1 cellular context compared by ENCODE assay signal in genomic region chr9:124284237-124284831, GRCh38.
TF ChIP-seq lines count a peak whose summit lies in the region.

No MANE protein-coding gene starts in this region.

TF ChIP-seq in HepG2, 621 proteins besides CTCF, POLR2A, EP300 and RAD21 (continued from another document and continues in another):
- TF ChIP-seq PHF21A (CRISPR knock-in tag; IDR thresholded peaks at IDR 0.05) (peak; percentile 83), POLR2AphosphoS2 (IDR thresholded peaks at IDR 0.05; ENCODE audit: low read depth, low read length) (no peak), ZNF543 (CRISPR knock-in tag; IDR thresholded peaks at IDR 0.05) (peak; percentile 56; the same call in 1 of the 2 replicates), GABPA (IDR thresholded peaks at IDR 0.05; ENCODE audit: low read depth, low read length) (no peak), GABPA (CRISPR knock-in tag; IDR thresholded peaks at IDR 0.05; ENCODE audit: low read depth) (peak; percentile 36; the same call in 1 of the 2 replicates), TARDBP (CRISPR knock-in tag; IDR thresholded peaks at IDR 0.05) (peak; percentile 30; the same call in 1 of the 2 replicates), IRX3 (CRISPR knock-in tag; IDR thresholded peaks at IDR 0.05; ENCODE audit: borderline replicate concordance, low read depth) (no peak), HDAC2 (CRISPR knock-in tag; IDR thresholded peaks at IDR 0.05) (peak; percentile 76), ZNF317 (CRISPR knock-in tag; IDR thresholded peaks at IDR 0.05) (0 out of 2 replicates have a peak, but pooled peaks have one; percentile 34), ZBTB1 (CRISPR knock-in tag; IDR thresholded peaks at IDR 0.05; ENCODE audit: borderline replicate concordance) (no peak), CREB1 (IDR thresholded peaks at IDR 0.05) (no peak), CREB1 (CRISPR knock-in tag; IDR thresholded peaks at IDR 0.05) (0 out of 2 replicates have a peak, but pooled peaks have one; percentile 30), ZNF780A (CRISPR knock-in tag; IDR thresholded peaks at IDR 0.05) (no peak), MBD4 (IDR thresholded peaks at IDR 0.05; ENCODE audit: borderline replicate concordance, low read length) (no peak), MED1 (CRISPR knock-in tag; IDR thresholded peaks at IDR 0.05) (peak; percentile 96), ZBTB7B (CRISPR knock-in tag; IDR thresholded peaks at IDR 0.05) (peak; percentile 44; the same call in 1 of the 2 replicates), CBX5 (CRISPR knock-in tag; IDR thresholded peaks at IDR 0.05; ENCODE audit: borderline replicate concordance) (no peak), ETS1 (CRISPR knock-in tag; IDR thresholded peaks at IDR 0.05) (no peak), TBP (CRISPR knock-in tag; IDR thresholded peaks at IDR 0.05) (no peak), SOX6 (IDR thresholded peaks at IDR 0.05) (no peak), SOX6 (CRISPR knock-in tag; IDR thresholded peaks at IDR 0.05) (peak; percentile 50; the same call in 1 of the 2 replicates), MATR3 (CRISPR knock-in tag; IDR thresholded peaks at IDR 0.05) (no peak), NFYC (CRISPR knock-in tag; IDR thresholded peaks at IDR 0.05) (no peak), KAT8 (CRISPR knock-in tag; IDR thresholded peaks at IDR 0.05) (0 out of 2 replicates have a peak, but pooled peaks have one; percentile 25), ZMYM3 (CRISPR knock-in tag; IDR thresholded peaks at IDR 0.05) (peak; percentile 88), SIX4 (CRISPR knock-in tag; IDR thresholded peaks at IDR 0.05) (0 out of 2 replicates have a peak, but pooled peaks have one; percentile 61), FOSL1 (CRISPR knock-in tag; IDR thresholded peaks at IDR 0.05; ENCODE audit: borderline replicate concordance) (no peak), PAX8 (CRISPR knock-in tag; IDR thresholded peaks at IDR 0.05; ENCODE audit: borderline replicate concordance) (0 out of 2 replicates have a peak, but pooled peaks have one; percentile 28), KLF12 (CRISPR knock-in tag; IDR thresholded peaks at IDR 0.05; ENCODE audit: borderline replicate concordance) (no peak), NR2F2 (IDR thresholded peaks at IDR 0.05; ENCODE audit: borderline replicate concordance, low read depth) (no peak), ZNF121 (CRISPR knock-in tag; IDR thresholded peaks at IDR 0.05) (peak; percentile 95), YEATS4 (CRISPR knock-in tag; IDR thresholded peaks at IDR 0.05; ENCODE audit: borderline replicate concordance) (peak; percentile 40; the same call in 1 of the 2 replicates), ZNF609 (CRISPR knock-in tag; IDR thresholded peaks at IDR 0.05; ENCODE audit: borderline replicate concordance) (peak; percentile 70; the same call in 1 of the 2 replicates), NKX3-1 (CRISPR knock-in tag; IDR thresholded peaks at IDR 0.05) (no peak), ZNF644 (CRISPR knock-in tag; IDR thresholded peaks at IDR 0.05; ENCODE audit: low read depth) (peak; percentile 87; the same call in 1 of the 2 replicates), CBX2 (IDR thresholded peaks at IDR 0.05; ENCODE audit: low read depth, low read length) (no peak), CBX2 (CRISPR knock-in tag; IDR thresholded peaks at IDR 0.05; ENCODE audit: low read depth) (no peak), ZNF337 (CRISPR knock-in tag; IDR thresholded peaks at IDR 0.05; ENCODE audit: borderline replicate concordance, low read depth) (peak; percentile 56; the same call in 1 of the 2 replicates), ZNF441 (CRISPR knock-in tag; IDR thresholded peaks at IDR 0.05; ENCODE audit: borderline replicate concordance) (peak; percentile 57; the same call in 1 of the 2 replicates), BHLHE40 (IDR thresholded peaks at IDR 0.05; ENCODE audit: low read length) (0 out of 2 replicates have a peak, but pooled peaks have one; percentile 32), ZNF430 (CRISPR knock-in tag; IDR thresholded peaks at IDR 0.05) (no peak; the same call in 1 of the 2 replicates), YY1 (IDR thresholded peaks at IDR 0.05; ENCODE audit: insufficient read depth, insufficient replicate concordance, low read depth, low read length) (peak; percentile 33), HDAC1 (CRISPR knock-in tag; IDR thresholded peaks at IDR 0.05) (peak; percentile 44; the same call in 1 of the 2 replicates)
- TF ChIP-seq, protein P1, sequence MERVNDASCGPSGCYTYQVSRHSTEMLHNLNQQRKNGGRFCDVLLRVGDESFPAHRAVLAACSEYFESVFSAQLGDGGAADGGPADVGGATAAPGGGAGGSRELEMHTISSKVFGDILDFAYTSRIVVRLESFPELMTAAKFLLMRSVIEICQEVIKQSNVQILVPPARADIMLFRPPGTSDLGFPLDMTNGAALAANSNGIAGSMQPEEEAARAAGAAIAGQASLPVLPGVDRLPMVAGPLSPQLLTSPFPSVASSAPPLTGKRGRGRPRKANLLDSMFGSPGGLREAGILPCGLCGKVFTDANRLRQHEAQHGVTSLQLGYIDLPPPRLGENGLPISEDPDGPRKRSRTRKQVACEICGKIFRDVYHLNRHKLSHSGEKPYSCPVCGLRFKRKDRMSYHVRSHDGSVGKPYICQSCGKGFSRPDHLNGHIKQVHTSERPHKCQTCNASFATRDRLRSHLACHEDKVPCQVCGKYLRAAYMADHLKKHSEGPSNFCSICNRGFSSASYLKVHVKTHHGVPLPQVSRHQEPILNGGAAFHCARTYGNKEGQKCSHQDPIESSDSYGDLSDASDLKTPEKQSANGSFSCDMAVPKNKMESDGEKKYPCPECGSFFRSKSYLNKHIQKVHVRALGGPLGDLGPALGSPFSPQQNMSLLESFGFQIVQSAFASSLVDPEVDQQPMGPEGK (CRISPR knock-in tag; IDR thresholded peaks at IDR 0.05): peak; percentile 24; the same call in 1 of the 2 replicates
- TF ChIP-seq, protein P2, sequence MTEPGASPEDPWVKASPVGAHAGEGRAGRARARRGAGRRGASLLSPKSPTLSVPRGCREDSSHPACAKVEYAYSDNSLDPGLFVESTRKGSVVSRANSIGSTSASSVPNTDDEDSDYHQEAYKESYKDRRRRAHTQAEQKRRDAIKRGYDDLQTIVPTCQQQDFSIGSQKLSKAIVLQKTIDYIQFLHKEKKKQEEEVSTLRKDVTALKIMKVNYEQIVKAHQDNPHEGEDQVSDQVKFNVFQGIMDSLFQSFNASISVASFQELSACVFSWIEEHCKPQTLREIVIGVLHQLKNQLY (CRISPR knock-in tag; IDR thresholded peaks at IDR 0.05): 0 out of 2 replicates have a peak, but pooled peaks have one; percentile 37
- TF ChIP-seq, protein P3, sequence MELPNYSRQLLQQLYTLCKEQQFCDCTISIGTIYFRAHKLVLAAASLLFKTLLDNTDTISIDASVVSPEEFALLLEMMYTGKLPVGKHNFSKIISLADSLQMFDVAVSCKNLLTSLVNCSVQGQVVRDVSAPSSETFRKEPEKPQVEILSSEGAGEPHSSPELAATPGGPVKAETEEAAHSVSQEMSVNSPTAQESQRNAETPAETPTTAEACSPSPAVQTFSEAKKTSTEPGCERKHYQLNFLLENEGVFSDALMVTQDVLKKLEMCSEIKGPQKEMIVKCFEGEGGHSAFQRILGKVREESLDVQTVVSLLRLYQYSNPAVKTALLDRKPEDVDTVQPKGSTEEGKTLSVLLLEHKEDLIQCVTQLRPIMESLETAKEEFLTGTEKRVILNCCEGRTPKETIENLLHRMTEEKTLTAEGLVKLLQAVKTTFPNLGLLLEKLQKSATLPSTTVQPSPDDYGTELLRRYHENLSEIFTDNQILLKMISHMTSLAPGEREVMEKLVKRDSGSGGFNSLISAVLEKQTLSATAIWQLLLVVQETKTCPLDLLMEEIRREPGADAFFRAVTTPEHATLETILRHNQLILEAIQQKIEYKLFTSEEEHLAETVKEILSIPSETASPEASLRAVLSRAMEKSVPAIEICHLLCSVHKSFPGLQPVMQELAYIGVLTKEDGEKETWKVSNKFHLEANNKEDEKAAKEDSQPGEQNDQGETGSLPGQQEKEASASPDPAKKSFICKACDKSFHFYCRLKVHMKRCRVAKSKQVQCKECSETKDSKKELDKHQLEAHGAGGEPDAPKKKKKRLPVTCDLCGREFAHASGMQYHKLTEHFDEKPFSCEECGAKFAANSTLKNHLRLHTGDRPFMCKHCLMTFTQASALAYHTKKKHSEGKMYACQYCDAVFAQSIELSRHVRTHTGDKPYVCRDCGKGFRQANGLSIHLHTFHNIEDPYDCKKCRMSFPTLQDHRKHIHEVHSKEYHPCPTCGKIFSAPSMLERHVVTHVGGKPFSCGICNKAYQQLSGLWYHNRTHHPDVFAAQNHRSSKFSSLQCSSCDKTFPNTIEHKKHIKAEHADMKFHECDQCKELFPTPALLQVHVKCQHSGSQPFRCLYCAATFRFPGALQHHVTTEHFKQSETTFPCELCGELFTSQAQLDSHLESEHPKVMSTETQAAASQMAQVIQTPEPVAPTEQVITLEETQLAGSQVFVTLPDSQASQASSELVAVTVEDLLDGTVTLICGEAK (IDR thresholded peaks at IDR 0.05): no peak
- TF ChIP-seq, protein P3 (CRISPR knock-in tag; IDR thresholded peaks at IDR 0.05): no peak; the same call in 1 of the 2 replicates
- TF ChIP-seq, protein P4, sequence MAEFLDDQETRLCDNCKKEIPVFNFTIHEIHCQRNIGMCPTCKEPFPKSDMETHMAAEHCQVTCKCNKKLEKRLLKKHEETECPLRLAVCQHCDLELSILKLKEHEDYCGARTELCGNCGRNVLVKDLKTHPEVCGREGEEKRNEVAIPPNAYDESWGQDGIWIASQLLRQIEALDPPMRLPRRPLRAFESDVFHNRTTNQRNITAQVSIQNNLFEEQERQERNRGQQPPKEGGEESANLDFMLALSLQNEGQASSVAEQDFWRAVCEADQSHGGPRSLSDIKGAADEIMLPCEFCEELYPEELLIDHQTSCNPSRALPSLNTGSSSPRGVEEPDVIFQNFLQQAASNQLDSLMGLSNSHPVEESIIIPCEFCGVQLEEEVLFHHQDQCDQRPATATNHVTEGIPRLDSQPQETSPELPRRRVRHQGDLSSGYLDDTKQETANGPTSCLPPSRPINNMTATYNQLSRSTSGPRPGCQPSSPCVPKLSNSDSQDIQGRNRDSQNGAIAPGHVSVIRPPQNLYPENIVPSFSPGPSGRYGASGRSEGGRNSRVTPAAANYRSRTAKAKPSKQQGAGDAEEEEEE (CRISPR knock-in tag; IDR thresholded peaks at IDR 0.05; ENCODE audit: borderline replicate concordance): 0 out of 2 replicates have a peak, but pooled peaks have one; percentile 8
